Comparison of ENCODE assay signal across 11 cellular contexts in genomic region chr13:89401209-89401810, GRCh38.
DNase-seq lines count a peak whose midpoint lies in the region; ATAC-seq, FAIRE-seq and TF ChIP-seq lines count a peak whose summit lies in the region.
"Had no signal": no experiment of that assay in that cellular context is flagged by ENCODE, and none has a peak within 500 bp of the region (broad histone marks: within the 10 kb centered on the region; RNA-seq: fewer than 3 reads in every experiment).

No MANE protein-coding gene starts in this region.

- H3K4me3 ChIP-seq in Karpas-422 (ENCODE audit: low read length) (no peak overlapping the region), adipocyte (ENCODE audit: low read length) (peak overlapping the region; percentile 42), Peyer's patch (no peak overlapping the region)
- H3K4me3 ChIP-seq: dorsolateral prefrontal cortex had no signal

- no peak for FAIRE-seq in GM19239 (lab: Jason Lieb, UNC)

- no peaks in the 10 kb centered on the region for H3K79me2 ChIP-seq in Karpas-422 (ENCODE audit: low read length)

- H4K20me1 ChIP-seq in Karpas-422 (ENCODE audit: insufficient read depth, low read depth, low read length) = no peaks in the 10 kb centered on the region

- H3K4me2 ChIP-seq in Karpas-422 (ENCODE audit: low read depth, low read length, poor library complexity, severe bottlenecking) = no peak overlapping the region

- H3K9me2 ChIP-seq in Karpas-422 (replicated peaks; ENCODE audit: insufficient read depth, low read length) = no peaks in the 10 kb centered on the region

- H2AFZ ChIP-seq in Karpas-422 (ENCODE audit: low read length) = peak overlapping the region; percentile 55

- H3K4me1 ChIP-seq in Karpas-422 (ENCODE audit: low read length) (no peaks in the 10 kb centered on the region), adipocyte (ENCODE audit: control insufficient read depth, insufficient read depth, low read length) (peaks cover 15% of the 10 kb centered on the region), Peyer's patch (no peaks in the 10 kb centered on the region)

- H3K27ac ChIP-seq in Karpas-422 (ENCODE audit: low read length) (no peak overlapping the region), Peyer's patch (no peak overlapping the region)

- no peak overlapping the region for H3K9ac ChIP-seq in Karpas-422 (ENCODE audit: low read length)
- peak overlapping the region; percentile 33 for H3K9ac ChIP-seq in adipocyte (ENCODE audit: low read length)

- H3K36me3 ChIP-seq in Karpas-422 (ENCODE audit: insufficient read depth, low read length) = no peaks in the 10 kb centered on the region
- no peaks in the 10 kb centered on the region for H3K36me3 ChIP-seq in adipocyte (ENCODE audit: control insufficient read depth, insufficient read depth, low read length, severe bottlenecking)
- no peaks in the 10 kb centered on the region for H3K36me3 ChIP-seq in Peyer's patch

- H3K9me3 ChIP-seq in Karpas-422 (ENCODE audit: low read length) (no peaks in the 10 kb centered on the region), adipocyte (ENCODE audit: control insufficient read depth, low read length) (peaks cover 5% of the 10 kb centered on the region), Peyer's patch (no peaks in the 10 kb centered on the region)

- no peak for TF ChIP-seq CTCF in Peyer's patch (IDR thresholded peaks at IDR 0.05)

- DNase-seq in A172 (ENCODE audit: low spot score) (peak; percentile 58), Karpas-422 (no peak), adipocyte (ENCODE audit: low read depth) (peak; percentile 36), inferior parietal cortex (ENCODE audit: extremely low spot score) (peak; percentile 58), Peyer's patch (no peak), GM19239 (ENCODE audit: insufficient read length, low spot score) (no peak), amygdala (lab: John Stamatoyannopoulos, UW) (no peak)
- DNase-seq: activated CD4-positive, alpha-beta T cell treated with anti-CD3 and anti-CD28 coated beads, Interleukin-2, amount 50 U/mL, for 48 hours; dorsolateral prefrontal cortex; NCI-H2081 treated with DMSO at 0.1 percent for 48 hours had no signal

- ATAC-seq in activated CD4-positive, CD25-positive, alpha-beta regulatory T cell treated with anti-CD3 and anti-CD28 coated beads, Interleukin-2, amount 50 U/mL, for 24 hours = no peak

- no peak for TF ChIP-seq POLR2A in Peyer's patch (IDR thresholded peaks at IDR 0.05)

- H3K27me3 ChIP-seq in Karpas-422 (ENCODE audit: low read length) (no peaks in the 10 kb centered on the region), adipocyte (replicated peaks; ENCODE audit: control insufficient read depth, insufficient read depth, low read length) (no peaks in the 10 kb centered on the region), Peyer's patch (no peaks in the 10 kb centered on the region)
- H3K27me3 ChIP-seq: dorsolateral prefrontal cortex had no signal

Comparison
In these comparisons a context has a peak if more than half of its experiments do, and no peak if none do; other contexts are left out.
1. DNase-seq: peak in A172 (single experiment), adipocyte (single experiment) and inferior parietal cortex (single experiment); none in Karpas-422 (single experiment), Peyer's patch (0 of 3), GM19239 (single experiment) and amygdala (0 of 56).